In genomic region chr22:28730146-28730545, GRCh38 we compare ENCODE assay signal across 14 cellular contexts.
"Had no signal": no experiment of that assay in that cellular context is flagged by ENCODE, and none has a peak within 500 bp of the region (broad histone marks: within the 10 kb centered on the region; RNA-seq: fewer than 3 reads in every experiment).

No MANE protein-coding gene starts in this region.

- ATAC-seq: activated CD8-positive, alpha-beta T cell treated with anti-CD3 and anti-CD28 coated beads for 36 hours; activated T-cell treated with anti-CD3 and anti-CD28 coated beads, Interleukin-2, amount 50 U/mL, for 4 hours; pancreas; right lobe of liver had no signal

- H3K4me1 ChIP-seq: breast epithelium, pancreas, right lobe of liver had no signal

- DNase-seq: activated CD4-positive, CD25-positive, alpha-beta regulatory T cell treated with anti-CD3 and anti-CD28 coated beads, Interleukin-2, amount 50 U/mL, for 72 hours; activated CD8-positive, alpha-beta T cell treated with anti-CD3 and anti-CD28 coated beads for 36 hours; activated effector memory CD4-positive, alpha-beta T cell treated with Interleukin-2 at 50 U/mL for 16 hours; activated naive CD4-positive, alpha-beta T cell treated with anti-CD3 and anti-CD28 coated beads, Interleukin-2, amount 50 U/mL, for 16 hours; activated T-cell treated with anti-CD3 and anti-CD28 coated beads, Interleukin-2, amount 50 U/mL, for 4 hours; cortex of kidney; effector CD4-positive, alpha-beta T cell; pancreas; right lobe of liver; small intestine; stimulated activated CD4-positive, alpha-beta T cell treated with anti-CD3 and anti-CD28 coated beads, Interleukin-4, amount 100 ng/mL, for 1 hour had no signal

- H3K9me3 Mint-ChIP-seq: activated CD8-positive, alpha-beta T cell treated with anti-CD3 and anti-CD28 coated beads for 36 hours; activated T-cell treated with anti-CD3 and anti-CD28 coated beads, Interleukin-2, amount 50 U/mL, for 4 hours; neural crest cell had no signal

- H3K27me3 Mint-ChIP-seq: activated CD8-positive, alpha-beta T cell treated with anti-CD3 and anti-CD28 coated beads for 36 hours had no signal

- H3K4me3 ChIP-seq: breast epithelium, lung, pancreas, right lobe of liver had no signal

- H3K4me3 Mint-ChIP-seq: activated CD8-positive, alpha-beta T cell treated with anti-CD3 and anti-CD28 coated beads for 36 hours; activated T-cell treated with anti-CD3 and anti-CD28 coated beads, Interleukin-2, amount 50 U/mL, for 4 hours; neural crest cell had no signal

- H3K4me1 Mint-ChIP-seq: neural crest cell had no signal

- H3K36me3 ChIP-seq: breast epithelium, pancreas, right lobe of liver had no signal

- H3K27ac Mint-ChIP-seq: activated CD8-positive, alpha-beta T cell treated with anti-CD3 and anti-CD28 coated beads for 36 hours had no signal

- H3K27me3 ChIP-seq: breast epithelium, pancreas, right lobe of liver had no signal

- H3K27ac ChIP-seq: breast epithelium, pancreas, right lobe of liver had no signal

- H3K9me3 ChIP-seq: breast epithelium, pancreas, right lobe of liver had no signal
